1 cellular context compared by ENCODE assay signal in the genomic region with DNA sequence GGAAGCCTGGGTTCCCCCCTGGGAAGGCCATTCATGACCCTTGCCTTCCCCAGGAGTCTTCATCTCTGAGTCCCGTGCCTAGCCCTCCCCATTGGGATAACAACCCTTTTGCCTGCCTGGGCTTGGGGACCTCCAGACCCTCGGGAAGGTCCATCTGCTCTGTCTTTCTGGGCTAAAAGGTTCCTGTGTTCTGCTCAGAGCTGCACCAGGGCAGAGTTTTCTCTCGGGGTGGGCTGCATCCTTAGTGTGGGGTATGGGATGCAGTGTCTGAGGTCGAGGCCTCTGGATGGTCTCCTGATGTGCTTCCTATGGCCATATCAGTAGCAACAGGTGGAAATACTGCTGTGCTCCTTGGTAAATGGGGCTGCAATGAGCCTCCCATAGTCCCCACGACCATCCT.
TF ChIP-seq lines count a peak whose summit lies in the region.

No MANE protein-coding gene starts in this region.

TF ChIP-seq in HepG2, 621 proteins besides CTCF, POLR2A, EP300 and RAD21:
- TF ChIP-seq PAF1 (CRISPR knock-in tag; IDR thresholded peaks at IDR 0.05) = no peak
- no peak for TF ChIP-seq ZC3H13 (CRISPR knock-in tag; IDR thresholded peaks at IDR 0.05)
- TF ChIP-seq, protein P1, sequence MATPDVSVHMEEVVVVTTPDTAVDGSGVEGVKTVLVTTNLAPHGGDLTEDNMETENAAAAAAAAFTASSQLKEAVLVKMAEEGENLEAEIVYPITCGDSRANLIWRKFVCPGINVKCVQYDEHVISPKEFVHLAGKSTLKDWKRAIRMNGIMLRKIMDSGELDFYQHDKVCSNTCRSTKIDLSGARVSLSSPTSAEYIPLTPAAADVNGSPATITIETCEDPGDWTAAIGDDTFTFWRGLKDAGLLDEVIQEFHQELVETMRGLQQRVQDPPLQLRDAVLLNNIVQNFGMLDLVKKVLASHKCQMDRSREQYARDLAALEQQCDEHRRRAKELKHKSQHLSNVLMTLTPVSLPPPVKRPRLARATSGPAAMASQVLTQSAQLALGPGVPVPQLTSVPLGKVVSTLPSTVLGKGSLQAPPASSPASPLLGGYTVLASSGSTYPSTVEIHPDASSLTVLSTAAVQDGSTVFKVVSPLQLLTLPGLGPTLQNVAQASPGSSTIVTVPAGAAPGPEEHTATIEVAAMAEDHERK (CRISPR knock-in tag; IDR thresholded peaks at IDR 0.05; ENCODE audit: low read depth) = no peak
